Comparison of ENCODE assay signal across 30 cellular contexts in the genomic region with DNA sequence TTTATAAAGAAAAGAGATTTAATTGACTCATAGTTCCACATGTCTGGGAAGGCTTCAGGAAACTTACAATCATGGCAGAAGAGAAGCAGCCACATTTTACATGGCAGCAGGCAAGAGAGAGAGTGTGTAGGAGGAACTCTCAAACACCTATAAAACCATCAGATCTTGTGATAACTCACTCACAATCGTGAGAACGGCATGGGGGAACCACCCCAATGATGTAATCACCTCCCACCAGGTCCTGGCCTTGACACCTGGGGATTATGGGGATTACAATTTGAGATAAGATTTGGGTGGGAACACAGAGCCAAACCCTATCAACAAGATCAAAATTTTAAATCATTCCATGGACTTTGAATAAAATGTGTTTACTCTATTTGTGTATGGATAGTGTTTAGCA.
"Had no signal": no experiment of that assay in that cellular context is flagged by ENCODE, and none has a peak within 500 bp of the region (broad histone marks: within the 10 kb centered on the region; RNA-seq: fewer than 3 reads in every experiment).

No MANE protein-coding gene starts in this region.

- H3K27ac Mint-ChIP-seq: natural killer cell treated with Interleukin-12 subunit alpha and Interleukin-12 subunit beta and Interleukin-15 and Interleukin-18, amount 100 ng/mL, for 72 hours; nephron progenitor cell; progenitor cell of endocrine pancreas; stimulated activated effector memory CD8-positive, alpha-beta T cell treated with anti-CD3 and anti-CD28 coated beads, Interleukin-12 subunit alpha, Interleukin-12 subunit beta, amount 100 ng/mL, for 72 hours; stimulated activated naive B cell treated with anti-CD40 and anti-IgM and Interleukin-4, amounts not matched to agents 10 μg/mL and 1 μg/mL and 100 μg/mL, for 72 hours; stimulated activated naive CD8-positive, alpha-beta T cell treated with anti-CD3 and anti-CD28 coated beads, Interleukin-15, Interleukin-2, amounts not matched to agents 100 ng/mL and 50 ng/mL, for 24 hours had no signal

- H3K4me1 ChIP-seq: parathyroid adenoma, psoas muscle, right lobe of liver, stomach, thyroid gland, tibial nerve, upper lobe of left lung, vagina had no signal

- H3K27me3 ChIP-seq: neutrophil, ovary, right lobe of liver, sigmoid colon, stomach, thyroid gland, tibial nerve, upper lobe of left lung, vagina had no signal

- DNase-seq: nephron progenitor cell; nucleus accumbens; ovary; posterior cingulate gyrus; psoas muscle; right cardiac atrium; right lobe of liver; sigmoid colon; small intestine; stimulated activated CD4-positive, alpha-beta T cell treated with anti-CD3 and anti-CD28 coated beads, Interleukin-15, amount 100 ng/mL, for 24 hours; stimulated activated CD4-positive, alpha-beta T cell treated with anti-CD3 and anti-CD28 coated beads, Interleukin-2, amount 100 ng/mL, for 24 hours; stimulated activated CD4-positive, alpha-beta T cell treated with anti-CD3 and anti-CD28 coated beads, Interleukin-2, amount 100 ng/mL, for 48 hours; stimulated activated CD4-positive, alpha-beta T cell treated with anti-CD3 and anti-CD28 coated beads, Interleukin-4, amount 100 ng/mL, for 24 hours; stimulated activated naive B cell treated with anti-CD40 and anti-IgM and Interleukin-4, amounts not matched to agents 10 μg/mL and 1 μg/mL and 100 μg/mL, for 72 hours; stimulated activated naive CD4-positive, alpha-beta T cell treated with Interleukin-2 at 50 U/mL for 16 hours; stomach; thyroid gland; trophoblast cell; upper lobe of left lung had no signal

- H3K4me1 Mint-ChIP-seq: nephron progenitor cell; neural crest cell; stimulated activated effector memory CD8-positive, alpha-beta T cell treated with anti-CD3 and anti-CD28 coated beads, Interleukin-12 subunit alpha, Interleukin-12 subunit beta, amount 100 ng/mL, for 72 hours; stimulated activated naive B cell treated with anti-CD40 and anti-IgM and Interleukin-4, amounts not matched to agents 10 μg/mL and 1 μg/mL and 100 μg/mL, for 72 hours had no signal

- H3K36me3 ChIP-seq: neutrophil, ovary, right lobe of liver, sigmoid colon, stomach, thoracic aorta, thyroid gland, tibial nerve, upper lobe of left lung, vagina had no signal

- H3K9ac ChIP-seq: parathyroid adenoma had no signal

- H3K36me3 Mint-ChIP-seq: natural killer cell treated with Interleukin-12 subunit alpha and Interleukin-12 subunit beta and Interleukin-15 and Interleukin-18, amount 100 ng/mL, for 72 hours; stimulated activated effector memory CD8-positive, alpha-beta T cell treated with anti-CD3 and anti-CD28 coated beads, Interleukin-12 subunit alpha, Interleukin-12 subunit beta, amount 100 ng/mL, for 72 hours; stimulated activated naive B cell treated with anti-CD40 and anti-IgM and Interleukin-4, amounts not matched to agents 10 μg/mL and 1 μg/mL and 100 μg/mL, for 72 hours had no signal

- H3K9me3 ChIP-seq: neutrophil, ovary, psoas muscle, right lobe of liver, sigmoid colon, stomach, thoracic aorta, thyroid gland, tibial nerve, upper lobe of left lung, vagina had no signal

- H3K4me3 ChIP-seq: ovary, psoas muscle, right lobe of liver, sigmoid colon, stomach, thoracic aorta, thyroid gland, tibial nerve, upper lobe of left lung, vagina had no signal

- H3K4me3 Mint-ChIP-seq: natural killer cell treated with Interleukin-12 subunit alpha and Interleukin-12 subunit beta and Interleukin-15 and Interleukin-18, amount 100 ng/mL, for 72 hours; nephron progenitor cell; neural crest cell; stimulated activated effector memory CD8-positive, alpha-beta T cell treated with anti-CD3 and anti-CD28 coated beads, Interleukin-12 subunit alpha, Interleukin-12 subunit beta, amount 100 ng/mL, for 72 hours; stimulated activated naive B cell treated with anti-CD40 and anti-IgM and Interleukin-4, amounts not matched to agents 10 μg/mL and 1 μg/mL and 100 μg/mL, for 72 hours; stimulated activated naive CD8-positive, alpha-beta T cell treated with anti-CD3 and anti-CD28 coated beads, Interleukin-15, Interleukin-2, amounts not matched to agents 100 ng/mL and 50 ng/mL, for 24 hours had no signal

- H3K9me3 Mint-ChIP-seq: neural crest cell; stimulated activated naive B cell treated with anti-CD40 and anti-IgM and Interleukin-4, amounts not matched to agents 10 μg/mL and 1 μg/mL and 100 μg/mL, for 72 hours had no signal

- H3K27ac ChIP-seq: neutrophil, ovary, parathyroid adenoma, psoas muscle, right lobe of liver, sigmoid colon, stomach, thoracic aorta, thyroid gland, tibial nerve, upper lobe of left lung, vagina had no signal

- FAIRE-seq: small intestine, urothelium cell line had no signal

- H3K27me3 Mint-ChIP-seq: natural killer cell treated with Interleukin-12 subunit alpha and Interleukin-12 subunit beta and Interleukin-15 and Interleukin-18, amount 100 ng/mL, for 72 hours; progenitor cell of endocrine pancreas; stimulated activated naive B cell treated with anti-CD40 and anti-IgM and Interleukin-4, amounts not matched to agents 10 μg/mL and 1 μg/mL and 100 μg/mL, for 72 hours; stimulated activated naive CD8-positive, alpha-beta T cell treated with anti-CD3 and anti-CD28 coated beads, Interleukin-15, Interleukin-2, amounts not matched to agents 100 ng/mL and 50 ng/mL, for 24 hours had no signal
